In genomic region chr1:243924588-243925349, GRCh38 we compare ENCODE assay signal across 1 cellular context.
TF ChIP-seq lines count a peak whose summit lies in the region.

No MANE protein-coding gene starts in this region.

TF ChIP-seq in WTC11, 78 proteins besides CTCF, POLR2A, EP300 and RAD21 (continued from another document):
- TF ChIP-seq ZNF532 (CRISPR knock-in tag; IDR thresholded peaks at IDR 0.05; ENCODE audit: borderline replicate concordance) (no peak), TP53 (CRISPR knock-in tag; IDR thresholded peaks at IDR 0.05) (no peak), ZNF425 (CRISPR knock-in tag; conservative IDR thresholded peaks at IDR 0.05) (no peak), ATF2 (CRISPR knock-in tag; IDR thresholded peaks at IDR 0.05; ENCODE audit: borderline replicate concordance, low read depth) (no peak), ZNF232 (CRISPR knock-in tag; IDR thresholded peaks at IDR 0.05) (no peak), E2F5 (CRISPR knock-in tag; IDR thresholded peaks at IDR 0.05) (no peak), ZNF423 (CRISPR knock-in tag; IDR thresholded peaks at IDR 0.05) (no peak), USF1 (CRISPR knock-in tag; IDR thresholded peaks at IDR 0.05) (no peak), FOXP4 (CRISPR knock-in tag; IDR thresholded peaks at IDR 0.05) (no peak), PRDM15 (CRISPR knock-in tag; IDR thresholded peaks at IDR 0.05) (no peak), FOXK1 (CRISPR knock-in tag; IDR thresholded peaks at IDR 0.05) (no peak), TEAD4 (CRISPR knock-in tag; IDR thresholded peaks at IDR 0.05) (no peak)
